In genomic region chr2:53095664-53096063, GRCh38 we compare ENCODE assay signal across 25 cellular contexts.
A peak's percentile ranks its signal among the peaks of the same experiment; 100 is the strongest.
DNase-seq lines count a peak whose midpoint lies in the region; ATAC-seq, FAIRE-seq and TF ChIP-seq lines count a peak whose summit lies in the region.
"Had no signal": no experiment of that assay in that cellular context is flagged by ENCODE, and none has a peak within 500 bp of the region (broad histone marks: within the 10 kb centered on the region; RNA-seq: fewer than 3 reads in every experiment).

No MANE protein-coding gene starts in this region.

- H3K27ac ChIP-seq in IMR-90 (ENCODE audit: insufficient read depth, low read length) = no peak overlapping the region
- H3K27ac ChIP-seq in HepG2 (ENCODE audit: extremely low read length, insufficient read depth, low read length) = no peak overlapping the region
- no peak overlapping the region for H3K27ac ChIP-seq in transverse colon
- H3K27ac ChIP-seq in right atrium auricular region = no peak overlapping the region
- H3K27ac ChIP-seq: BLaER1 had no signal

- in situ Hi-C loops in IMR-90 (cut with MboI; ENCODE audit: low sequenced_read_pairs) (no loop called here), HepG2 (cut with HindIII; ENCODE audit: extremely low pct_ligation_motif_present, low pct_unique_long_range_greater_than_20kb) (no loop called here), transverse colon (cut with MboI; ENCODE audit: low pct_ligation_motif_present in 1 of 4, low pct_unique_long_range_greater_than_20kb in 1 of 4, low sequenced_read_pairs in 3 of 4) (no loop called here)

- TF ChIP-seq EP300 in HepG2 (IDR thresholded peaks at IDR 0.05; ENCODE audit: low read depth in 2 of 2, low read length in 2 of 2) = no peak
- TF ChIP-seq EP300 in HepG2 (CRISPR knock-in tag; IDR thresholded peaks at IDR 0.05; ENCODE audit: borderline replicate concordance) = no peak
- no peak for TF ChIP-seq EP300 in transverse colon (IDR thresholded peaks at IDR 0.05; ENCODE audit: low read depth)

- no peak overlapping the region for H3K4me3 Mint-ChIP-seq in nephron
- H3K4me3 Mint-ChIP-seq: CD14-positive monocyte; CD4-positive, alpha-beta memory T cell; CD4-positive, CD25-positive, alpha-beta regulatory T cell; CD8-positive, alpha-beta memory T cell had no signal

- no peak overlapping the region for H3K4me3 ChIP-seq in IMR-90 (ENCODE audit: insufficient read depth, low read depth, low read length)
- no peak overlapping the region for H3K4me3 ChIP-seq in HepG2 (replicated peaks in 1 of 3; ENCODE audit: insufficient read depth in 1 of 3, low read depth in 2 of 3, low read length in 3 of 3)
- no peak overlapping the region for H3K4me3 ChIP-seq in transverse colon
- no peak overlapping the region for H3K4me3 ChIP-seq in right atrium auricular region
- H3K4me3 ChIP-seq: BLaER1, GM12878 had no signal

- H3K27me3 ChIP-seq in IMR-90 (ENCODE audit: control insufficient read depth, insufficient read depth, low read length) (no peaks in the 10 kb centered on the region), HepG2 (ENCODE audit: control insufficient read depth in 1 of 2, insufficient read depth in 2 of 2, low read length in 2 of 2) (no peaks in the 10 kb centered on the region), transverse colon (no peaks in the 10 kb centered on the region), right atrium auricular region (no peaks in the 10 kb centered on the region)
- H3K27me3 ChIP-seq: BE2C, BLaER1 had no signal

- WGBS in IMR-90 (ENCODE audit: extremely low coverage in 2 of 2, insufficient read length in 1 of 2), 2 experiments = no CpG with 5 or more reads among the region's 1 CpG
- WGBS in HepG2 (ENCODE audit: low lambda C conversion rate) = 29% methylated on average over 1 of the region's 1 CpG
- 71 to 83% methylated on average over 1 of the region's 1 CpG for WGBS in transverse colon (ENCODE audit: low coverage in 1 of 2), 2 donors

- no peak overlapping the region for H4K8ac ChIP-seq in IMR-90 (ENCODE audit: low read depth in 2 of 2, low read length in 2 of 2)

- H3K9me3 ChIP-seq in IMR-90 (ENCODE audit: control insufficient read depth, insufficient read depth, low read length) (no peaks in the 10 kb centered on the region), HepG2 (ENCODE audit: low read length) (no peaks in the 10 kb centered on the region), transverse colon (no peaks in the 10 kb centered on the region), right atrium auricular region (no peaks in the 10 kb centered on the region)
- H3K9me3 ChIP-seq: BE2C, BLaER1 had no signal

- H3K4me1 ChIP-seq in IMR-90 (ENCODE audit: control insufficient read depth, insufficient read depth, low read length) (no peaks in the 10 kb centered on the region), HepG2 (ENCODE audit: insufficient read depth, low read length) (peaks cover 6% of the 10 kb centered on the region; the same call in 1 of the 2 replicates), transverse colon (peaks cover 0 to 12% (median 0%) of the 10 kb centered on the region in 4 donors), right atrium auricular region (no peaks in the 10 kb centered on the region)
- H3K4me1 ChIP-seq: BE2C, BLaER1 had no signal

- no peaks in the 10 kb centered on the region for H3K9me3 Mint-ChIP-seq in nephron

- H3K36me3 Mint-ChIP-seq in nephron (ENCODE audit: low read depth) = no peaks in the 10 kb centered on the region
- H3K36me3 Mint-ChIP-seq: CD14-positive monocyte; CD4-positive, alpha-beta memory T cell; CD4-positive, CD25-positive, alpha-beta regulatory T cell; CD8-positive, alpha-beta memory T cell had no signal

- DNase-seq in IMR-90 (no peak), HepG2 (ENCODE audit: low spot score) (no peak), renal cortical epithelial cell (ENCODE audit: low read depth) (peak; percentile 23), NCI-H446 treated with DMSO at 0.1 percent for 48 hours (lab: John Stamatoyannopoulos, UW) (no peak), transverse colon (no peak), right atrium auricular region (ENCODE audit: low spot score) (no peak)
- no peak for DNase-seq in stimulated activated CD4-positive, alpha-beta T cell treated with anti-CD3 and anti-CD28 coated beads, Interleukin-2, amount 100 ng/mL, for 24 hours
- DNase-seq: 8988T; ACHN; BE2C; C1 segment of cervical spinal cord; CD4-positive, alpha-beta memory T cell; CD4-positive, CD25-positive, alpha-beta regulatory T cell; CD8-positive, alpha-beta memory T cell; COR-L47; DMS79 treated with DMSO at 0.1 percent for 48 hours; GDM1 had no signal

- H3K18ac ChIP-seq in IMR-90 (ENCODE audit: low read depth, low read length) = no peak overlapping the region

- BruUV-seq in IMR-90 (replicated peaks; lab: Mats Ljungman, UMichigan) (no TSS peak), HepG2 (replicated peaks; lab: Mats Ljungman, UMichigan) (no TSS peak)

- no peak overlapping the region for H3K4me2 ChIP-seq in IMR-90 (ENCODE audit: low read depth, low read length)
- H3K4me2 ChIP-seq in HepG2 (ENCODE audit: low read depth, low read length) = no peak overlapping the region
- H3K4me2 ChIP-seq: BLaER1 had no signal

- TF ChIP-seq CTCF in IMR-90 (conservative IDR thresholded peaks at IDR 0.05; ENCODE audit: low read depth, low read length) = no peak
- no peak for TF ChIP-seq CTCF in HepG2 (CRISPR knock-in tag; IDR thresholded peaks at IDR 0.05)
- no peak for TF ChIP-seq CTCF in nephron (IDR thresholded peaks at IDR 0.05; ENCODE audit: unreplicated experiment in 3 of 3)
- TF ChIP-seq CTCF in transverse colon (IDR thresholded peaks at IDR 0.05) = no peak
- no peak for TF ChIP-seq CTCF in right atrium auricular region (IDR thresholded peaks at IDR 0.05)

- no peak overlapping the region for H3K14ac ChIP-seq in IMR-90 (replicated peaks; ENCODE audit: low read depth, low read length)

- no peak overlapping the region for H2BK120ac ChIP-seq in IMR-90 (ENCODE audit: low read depth, low read length)

- H4K91ac ChIP-seq in IMR-90 (ENCODE audit: insufficient read depth, low read depth, low read length) = no peak overlapping the region

- no peaks in the 10 kb centered on the region for H3K79me1 ChIP-seq in IMR-90 (ENCODE audit: low read depth in 1 of 2, low read length in 2 of 2)

- FAIRE-seq in HepG2 (lab: Jason Lieb, UNC) = no peak
- FAIRE-seq: A204.1, D721Med, GM12892, GM18507 had no signal

- no peak overlapping the region for H2AK9ac ChIP-seq in IMR-90 (replicated peaks; ENCODE audit: low read depth, low read length, poor library complexity)

- H3K56ac ChIP-seq in IMR-90 (ENCODE audit: extremely low read depth, insufficient read depth, low read length) = 0 out of 2 replicates have a peak overlapping the region, but pooled peaks have one; percentile 21

- TF ChIP-seq RAD21 in IMR-90 (IDR thresholded peaks at IDR 0.05; ENCODE audit: low read length) (no peak), HepG2 (CRISPR knock-in tag; IDR thresholded peaks at IDR 0.05) (no peak)

- intact Hi-C loops in IMR-90 (cut with micrococcal nuclease) = no loop called here
- intact Hi-C loops in HepG2 (cut with micrococcal nuclease; ENCODE audit: unreplicated experiment) = no loop called here
- intact Hi-C loops in transverse colon (cut with DNase I; ENCODE audit: low total_unique reads) = no loop called here

- dilution Hi-C loops in IMR-90 (cut with HindIII; ENCODE audit: low sequenced_read_pairs, unreplicated experiment) = no loop called here

- H3K27me3 Mint-ChIP-seq in nephron (ENCODE audit: low read depth) = no peaks in the 10 kb centered on the region
- H3K27me3 Mint-ChIP-seq: CD4-positive, alpha-beta memory T cell; CD4-positive, CD25-positive, alpha-beta regulatory T cell had no signal

- H2BK15ac ChIP-seq in IMR-90 (ENCODE audit: low read depth, low read length) = no peak overlapping the region

- no peak overlapping the region for H4K5ac ChIP-seq in IMR-90 (ENCODE audit: low read depth, low read length)

- no peak overlapping the region for H2AK5ac ChIP-seq in IMR-90 (ENCODE audit: low read depth, low read length)

- H3K36me3 ChIP-seq in IMR-90 (ENCODE audit: control insufficient read depth, insufficient read depth, low read length) = no peaks in the 10 kb centered on the region
- no peaks in the 10 kb centered on the region for H3K36me3 ChIP-seq in HepG2 (replicated peaks in 1 of 2; ENCODE audit: control insufficient read depth in 1 of 2, insufficient read depth in 2 of 2, low read length in 2 of 2)
- H3K36me3 ChIP-seq in transverse colon = no peaks in the 10 kb centered on the region
- no peaks in the 10 kb centered on the region for H3K36me3 ChIP-seq in right atrium auricular region
- H3K36me3 ChIP-seq: BE2C, BLaER1 had no signal

- H3K9ac ChIP-seq in IMR-90 (ENCODE audit: low read depth, low read length) = no peak overlapping the region
- H3K9ac ChIP-seq in HepG2 (ENCODE audit: insufficient read depth, low read depth, low read length) = no peak overlapping the region
- H3K9ac ChIP-seq: BLaER1 had no signal

- no peak overlapping the region for H2BK5ac ChIP-seq in IMR-90 (ENCODE audit: low read depth, low read length, poor library complexity, severe bottlenecking)

- peaks cover 11% of the 10 kb centered on the region for H3K4me1 Mint-ChIP-seq in nephron
- H3K4me1 Mint-ChIP-seq: CD14-positive monocyte; CD4-positive, alpha-beta memory T cell; CD4-positive, CD25-positive, alpha-beta regulatory T cell; CD8-positive, alpha-beta memory T cell had no signal

- no peak overlapping the region for H2BK20ac ChIP-seq in IMR-90 (ENCODE audit: low read depth, low read length)

- no peak overlapping the region for H3K23ac ChIP-seq in IMR-90 (ENCODE audit: low read depth, low read length)

- no peak overlapping the region for H3K4ac ChIP-seq in IMR-90 (ENCODE audit: low read depth, low read length)

- peak overlapping the region in 2 of 3 experiments; percentile 31 to 81 for H3K27ac Mint-ChIP-seq in nephron
- H3K27ac Mint-ChIP-seq: CD14-positive monocyte; CD4-positive, alpha-beta memory T cell; CD4-positive, CD25-positive, alpha-beta regulatory T cell; CD8-positive, alpha-beta memory T cell had no signal

- no peaks in the 10 kb centered on the region for H3K9me1 ChIP-seq in IMR-90 (ENCODE audit: insufficient read depth, low read length)

- POLR2A ChIA-PET in IMR-90 (lab: Charles Lee; ENCODE audit: unreplicated experiment) = no interaction called here
- POLR2A ChIA-PET in HepG2 (lab: Yijun Ruan, JAX) = no interaction called here

- ATAC-seq in IMR-90 (ENCODE audit: low read depth) (no peak), HepG2 (0 out of 3 replicates have a peak, but pooled peaks have one; percentile 24)
- ATAC-seq: GM12878 had no signal

- CTCF ChIA-PET in IMR-90 (lab: Yijun Ruan, JAX) = no interaction called here
- CTCF ChIA-PET in HepG2 (lab: Yijun Ruan, JAX; ENCODE audit: low intra/inter-chr PET ratio, low total read pairs) = no interaction called here

- H3K79me2 ChIP-seq in HepG2 (ENCODE audit: insufficient read depth, low read length) = no peaks in the 10 kb centered on the region

- no peak for TF ChIP-seq POLR2A in IMR-90 (IDR thresholded peaks at IDR 0.05; ENCODE audit: low read depth, low read length)
- TF ChIP-seq POLR2A in HepG2 (IDR thresholded peaks at IDR 0.05; ENCODE audit: insufficient read depth in 1 of 2, low read depth in 2 of 2, low read length in 2 of 2) = no peak
- no peak for TF ChIP-seq POLR2A in transverse colon (IDR thresholded peaks at IDR 0.05)

- H4K20me1 ChIP-seq in IMR-90 (ENCODE audit: insufficient read depth, low read length) (no peaks in the 10 kb centered on the region), HepG2 (ENCODE audit: insufficient read depth, low read length) (no peaks in the 10 kb centered on the region)
- H4K20me1 ChIP-seq: BLaER1 had no signal

- H2AFZ ChIP-seq in IMR-90 (replicated peaks; ENCODE audit: low read length, poor library complexity) (no peak overlapping the region), HepG2 (ENCODE audit: low read length) (no peak overlapping the region)
